Comparison of ENCODE assay signal across 17 cellular contexts in the genomic region with DNA sequence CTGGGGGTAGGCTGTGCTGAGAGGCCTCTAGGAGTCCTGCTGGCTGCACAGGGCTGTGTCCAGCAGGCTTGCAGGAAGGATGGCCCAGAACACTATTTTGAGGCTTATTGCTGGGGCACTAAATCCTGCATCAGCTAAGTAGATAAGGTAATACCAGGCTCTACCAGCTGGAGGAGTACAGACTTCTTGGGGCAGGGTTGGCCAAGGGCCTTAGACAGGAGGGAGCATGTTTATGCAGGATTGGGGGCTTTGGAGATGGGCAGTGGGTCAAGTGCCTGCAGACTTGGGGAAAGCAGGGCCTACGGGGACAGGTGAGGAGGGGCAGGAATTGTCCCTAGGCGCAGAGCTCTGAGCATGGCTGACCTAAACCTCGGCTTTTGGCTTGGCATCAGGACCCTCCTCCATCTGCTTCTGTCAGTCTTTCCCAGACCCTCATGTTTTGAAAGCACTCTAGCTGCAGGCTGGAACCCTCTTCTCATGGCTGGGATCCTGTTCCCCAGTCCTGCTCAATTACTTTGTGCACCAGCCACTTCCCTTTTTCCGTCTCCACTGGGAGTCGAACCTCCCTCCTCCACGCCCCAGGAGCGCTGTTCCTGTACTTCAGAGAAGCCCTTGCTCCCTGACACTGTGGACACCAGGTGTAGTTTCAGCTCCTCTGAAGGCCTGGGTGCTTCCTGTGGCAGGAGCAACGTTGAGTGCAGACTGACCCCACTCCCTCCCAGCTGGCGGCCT.
A peak's percentile ranks its signal among the peaks of the same experiment; 100 is the strongest.
DNase-seq lines count a peak whose midpoint lies in the region; ATAC-seq, FAIRE-seq and TF ChIP-seq lines count a peak whose summit lies in the region.
"Had no signal": no experiment of that assay in that cellular context is flagged by ENCODE, and none has a peak within 500 bp of the region (broad histone marks: within the 10 kb centered on the region; RNA-seq: fewer than 3 reads in every experiment).

No MANE protein-coding gene starts in this region.

- no peak overlapping the region for H2BK5ac ChIP-seq in mesendoderm (ENCODE audit: low read length)

- no TSS peak for BruUV-seq in K562 (replicated peaks; lab: Mats Ljungman, UMichigan)

- H3K79me2 ChIP-seq in Loucy (ENCODE audit: insufficient read depth, low read length), result no peaks in the 10 kb centered on the region
- no peaks in the 10 kb centered on the region for H3K79me2 ChIP-seq in K562 (ENCODE audit: control insufficient read depth, insufficient read depth, low read length)
- no peaks in the 10 kb centered on the region for H3K79me2 ChIP-seq in mesendoderm (ENCODE audit: control insufficient read depth, insufficient read depth, low read length)

- H3K36me3 ChIP-seq in Loucy (ENCODE audit: insufficient read depth, low read length) (no peaks in the 10 kb centered on the region), K562 (ENCODE audit: control insufficient read depth, insufficient read depth, low read length) (no peaks in the 10 kb centered on the region), mesendoderm (ENCODE audit: control insufficient read depth, insufficient read depth, low read length) (no peaks in the 10 kb centered on the region)
- H3K36me3 ChIP-seq: left lung had no signal

- H3K4ac ChIP-seq in mesendoderm (ENCODE audit: low read depth, low read length), result no peak overlapping the region

- intact Hi-C loops in K562 (cut with micrococcal nuclease), result no loop called here

- in situ Hi-C loops in K562 (cut with MboI), result no loop called here

- no peaks in the 10 kb centered on the region for H3F3A ChIP-seq in Loucy (ENCODE audit: low read depth)

- no peak overlapping the region for H2AK5ac ChIP-seq in mesendoderm (ENCODE audit: low read length)

- no peak overlapping the region for H2BK15ac ChIP-seq in mesendoderm (replicated peaks; ENCODE audit: low read depth)

- H3K9me1 ChIP-seq in K562 (ENCODE audit: control insufficient read depth, insufficient read depth, low read length), result no peaks in the 10 kb centered on the region

- TF ChIP-seq RAD21 in K562 (CRISPR knock-in tag; conservative IDR thresholded peaks at IDR 0.05 in 1 of 2, IDR thresholded peaks at IDR 0.05 in 1 of 2), result 0 out of 4 replicates have a peak, but pooled peaks of 1 of the 2 experiments have one; percentile 23

- CTCF ChIA-PET in K562 (lab: Yijun Ruan, JAX; ENCODE audit: low intra/inter-chr PET ratio), result no interaction called here

- no peak for DNase-seq in GM12864 (ENCODE audit: low read depth)
- peak in 1 of 4 experiments; percentile 31 for DNase-seq in K562 (ENCODE audit: extremely low read depth in 1 of 4, low spot score in 3 of 4)
- DNase-seq in mesendoderm, result peak; percentile 48
- no peak for DNase-seq in stimulated activated CD4-positive, alpha-beta T cell treated with anti-CD3 and anti-CD28 coated beads, Interleukin-4, amount 100 ng/mL, for 24 hours
- DNase-seq in cerebellar cortex (ENCODE audit: low spot score), result no peak
- DNase-seq in DMS114 treated with DMSO at 0.1 percent for 48 hours (lab: John Stamatoyannopoulos, UW; ENCODE audit: unreplicated experiment), result no peak
- DNase-seq: activated T-cell treated with anti-CD3 and anti-CD28 coated beads for 4 hours, DMS79 treated with DMSO at 0.1 percent for 48 hours, left lung, NCI-H1048, NCI-H526 treated with DMSO at 0.1 percent for 48 hours, psoas muscle, T1000, testis had no signal

- peak; percentile 67 for ATAC-seq in K562
- no peak for ATAC-seq in GM18511 (IDR thresholded peaks at IDR 0.05; ENCODE audit: unreplicated experiment)
- ATAC-seq: left lung, psoas muscle had no signal

- peaks cover 4% of the 10 kb centered on the region for H3K4me1 ChIP-seq in Loucy (ENCODE audit: insufficient read depth, low read length, poor library complexity, severe bottlenecking)
- peaks cover 20 to 27% of the 10 kb centered on the region in 2 experiments for H3K4me1 ChIP-seq in K562 (replicated peaks in 1 of 2; ENCODE audit: control insufficient read depth in 2 of 2, insufficient read depth in 2 of 2, low read length in 2 of 2)
- peaks cover 6% of the 10 kb centered on the region for H3K4me1 ChIP-seq in mesendoderm (ENCODE audit: control insufficient read depth, low read depth, low read length)
- H3K4me1 ChIP-seq: left lung, psoas muscle, testis had no signal

- H3K27me3 ChIP-seq in Loucy (ENCODE audit: insufficient read depth, low read length, poor library complexity, severe bottlenecking) (no peaks in the 10 kb centered on the region), K562 (ENCODE audit: control insufficient read depth in 2 of 2, insufficient read depth in 2 of 2, low read length in 2 of 2) (peaks cover 2 to 21% of the 10 kb centered on the region in 2 experiments; a peak in 3 of 5 replicates), mesendoderm (ENCODE audit: insufficient read depth, low read length, poor library complexity) (no peaks in the 10 kb centered on the region)
- H3K27me3 ChIP-seq: left lung, testis had no signal

- TF ChIP-seq CTCF in GM12864 (IDR thresholded peaks at IDR 0.05; ENCODE audit: low read depth, low read length, missing control alignments) (peak; percentile 40), Loucy (conservative IDR thresholded peaks at IDR 0.05; ENCODE audit: low read length) (peak; percentile 44), K562 (IDR thresholded peaks at IDR 0.05 in 2 of 3, conservative IDR thresholded peaks at IDR 0.05 in 1 of 3; ENCODE audit: insufficient read depth in 2 of 3, low read depth in 1 of 3, low read length in 3 of 3) (peak; percentile 37 to 45 (median 38); a peak in 5 of 6 replicates)

- WGBS in K562 (ENCODE audit: insufficient coverage, low coverage, missing lambda C conversion rate), result 23% methylated on average over 9 of the region's 9 CpGs
- WGBS in mesendoderm (ENCODE audit: extremely low coverage, insufficient coverage, low lambda C conversion rate), result no CpG with 5 or more reads among the region's 9 CpGs

- TF ChIP-seq EP300 in K562 (IDR thresholded peaks at IDR 0.05; ENCODE audit: low read length), result no peak

- H3K27ac ChIP-seq in K562 (ENCODE audit: extremely low read depth, low read depth, low read length) (no peak overlapping the region), mesendoderm (ENCODE audit: low read depth, low read length) (no peak overlapping the region)
- H3K27ac ChIP-seq: left lung, psoas muscle, testis had no signal

- H2BK120ac ChIP-seq in mesendoderm (ENCODE audit: low read depth, low read length), result no peak overlapping the region

- no peak overlapping the region for H3K18ac ChIP-seq in mesendoderm (ENCODE audit: low read length)

- no peak overlapping the region for H4K8ac ChIP-seq in mesendoderm (ENCODE audit: low read depth, low read length)

- H3K9me2 ChIP-seq in Loucy (replicated peaks; ENCODE audit: low read depth, low read length), result no peaks in the 10 kb centered on the region

- H4K5ac ChIP-seq in mesendoderm (ENCODE audit: low read length), result no peak overlapping the region

- H4K20me1 ChIP-seq in Loucy (ENCODE audit: insufficient read depth, low read length, poor library complexity, severe bottlenecking), result no peaks in the 10 kb centered on the region
- H4K20me1 ChIP-seq in K562 (replicated peaks; ENCODE audit: control insufficient read depth, insufficient read depth, low read length), result no peaks in the 10 kb centered on the region

- no peak for TF ChIP-seq POLR2A in K562 (conservative IDR thresholded peaks at IDR 0.05)

- H3K4me2 ChIP-seq in Loucy (ENCODE audit: low read depth, low read length, poor library complexity, severe bottlenecking) (no peak overlapping the region), K562 (ENCODE audit: insufficient read depth, low read length) (no peak overlapping the region), mesendoderm (ENCODE audit: low read length) (no peak overlapping the region)

- no peak overlapping the region for H3K56ac ChIP-seq in mesendoderm (ENCODE audit: low read length)

- no peaks in the 10 kb centered on the region for H3K79me1 ChIP-seq in mesendoderm (ENCODE audit: low read length)

- H3K9ac ChIP-seq in Loucy (ENCODE audit: low read depth, low read length, poor library complexity, severe bottlenecking) (no peak overlapping the region), K562 (ENCODE audit: insufficient read depth in 1 of 2, low read depth in 2 of 2, low read length in 2 of 2) (no peak overlapping the region), mesendoderm (ENCODE audit: low read length) (no peak overlapping the region)

- POLR2A ChIA-PET in K562 (lab: Yijun Ruan, JAX), result interaction anchor here (1.2 kb wide), 1 partner anchor 14 kb away, joined by 4 read pairs; no protein-coding TSS in a partner anchor

- no peak overlapping the region for H3K4me3 ChIP-seq in GM12864 (ENCODE audit: low read depth, low read length)
- no peak overlapping the region for H3K4me3 ChIP-seq in Loucy (ENCODE audit: low read length, poor library complexity, severe bottlenecking)
- no peak overlapping the region for H3K4me3 ChIP-seq in K562
- H3K4me3 ChIP-seq in mesendoderm (ENCODE audit: low read length), result no peak overlapping the region
- H3K4me3 ChIP-seq: left lung, psoas muscle, testis had no signal

- H2AFZ ChIP-seq in Loucy (ENCODE audit: low read length), result no peak overlapping the region
- no peak overlapping the region for H2AFZ ChIP-seq in K562 (ENCODE audit: low read depth, low read length)

- H3K9me3 ChIP-seq in Loucy (ENCODE audit: insufficient read depth, low read depth, low read length) (no peaks in the 10 kb centered on the region), K562 (replicated peaks; ENCODE audit: control insufficient read depth, insufficient read depth, low read depth, low read length) (no peaks in the 10 kb centered on the region)
- H3K9me3 ChIP-seq: psoas muscle, testis had no signal

- peak; percentile 6 for FAIRE-seq in K562 (lab: Jason Lieb, UNC)
- FAIRE-seq: astrocyte had no signal

- no peak overlapping the region for H3K23ac ChIP-seq in mesendoderm (ENCODE audit: low read length)

TF ChIP-seq in K562, 482 proteins besides CTCF, POLR2A, EP300 and RAD21:
- TF ChIP-seq, protein P1, sequence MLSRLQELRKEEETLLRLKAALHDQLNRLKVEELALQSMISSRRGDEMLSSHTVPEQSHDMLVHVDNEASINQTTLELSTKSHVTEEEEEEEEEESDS (CRISPR knock-in tag; IDR thresholded peaks at IDR 0.05), result no peak
- peak; percentile 93 for TF ChIP-seq SPI1 (IDR thresholded peaks at IDR 0.05; ENCODE audit: borderline replicate concordance, low read depth, low read length)
